In the genomic region with DNA sequence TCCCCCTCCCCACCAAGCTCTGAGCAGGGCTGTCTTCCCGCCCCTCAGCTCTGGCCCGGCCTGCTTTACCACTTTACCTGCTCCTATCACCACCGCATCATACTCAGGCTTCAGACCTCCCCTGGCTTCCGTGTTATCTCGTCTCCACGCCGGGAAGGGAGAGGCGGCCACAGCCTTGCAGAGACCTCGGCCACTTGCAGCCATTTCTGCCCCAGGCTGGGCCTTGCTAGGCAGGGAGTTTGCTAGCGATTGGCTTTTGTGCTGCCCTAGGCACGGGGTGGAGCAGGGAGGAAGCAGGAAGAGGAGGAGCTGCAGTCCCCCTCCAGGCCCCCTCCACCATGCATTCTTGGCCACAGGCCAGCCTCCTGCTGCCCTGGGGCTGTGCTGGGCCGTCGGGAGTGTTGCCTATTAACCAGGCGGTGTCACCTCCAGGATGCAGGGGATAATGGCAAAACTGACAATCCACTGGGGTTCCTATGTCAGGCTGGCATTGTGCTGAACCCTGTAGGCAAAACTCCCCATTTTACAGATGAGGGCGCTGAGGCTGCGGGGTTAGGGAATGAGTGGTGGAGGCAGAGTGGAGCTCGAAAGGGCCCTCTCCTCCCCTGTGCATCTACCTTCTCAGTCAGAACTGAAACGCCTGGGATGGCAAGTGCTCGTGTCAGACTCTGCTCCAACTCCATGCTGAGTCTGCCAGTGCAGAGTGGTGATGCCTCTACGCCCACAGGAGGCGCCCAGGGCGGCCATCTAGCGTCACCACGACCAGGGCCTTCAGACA, we compare ENCODE assay signal across 1 cellular context.
TF ChIP-seq lines count a peak whose summit lies in the region.

A gene (minus strand): TSS at position 251 of the 778 bp plus-strand sequence. CDS start 47 bp downstream, at position 204.

TF ChIP-seq in H1, 55 proteins besides CTCF, POLR2A, EP300 and RAD21:
- TF ChIP-seq TBP (IDR thresholded peaks at IDR 0.05; ENCODE audit: low read depth, low read length): peak; percentile 54; the same call in 1 of the 2 replicates
- TF ChIP-seq EZH2 (IDR thresholded peaks at IDR 0.05; ENCODE audit: low read depth, low read length, severe bottlenecking): no peak
- TF ChIP-seq TEAD4 (IDR thresholded peaks at IDR 0.05; ENCODE audit: low read depth, low read length): peak; percentile 73; the same call in 1 of the 2 replicates
- peak; percentile 65 for TF ChIP-seq YY1 (IDR thresholded peaks at IDR 0.05; ENCODE audit: low read depth, low read length)
- TF ChIP-seq SP4 (IDR thresholded peaks at IDR 0.05; ENCODE audit: low read length): no peak
- TF ChIP-seq RBBP5 (IDR thresholded peaks at IDR 0.05; ENCODE audit: borderline replicate concordance, low read depth, low read length): peak; percentile 75; the same call in 1 of the 2 replicates
- 0 out of 4 replicates have a peak, but pooled peaks of 1 of the 2 experiments have one; percentile 21 for TF ChIP-seq SIN3A (conservative IDR thresholded peaks at IDR 0.05 in 1 of 2, IDR thresholded peaks at IDR 0.05 in 1 of 2; ENCODE audit: low read depth in 1 of 2, low read length in 2 of 2)
- TF ChIP-seq SP2 (IDR thresholded peaks at IDR 0.05; ENCODE audit: low read length): no peak
- TF ChIP-seq KDM1A (IDR thresholded peaks at IDR 0.05; ENCODE audit: borderline replicate concordance, low read length): peak; percentile 72; the same call in 1 of the 2 replicates
- TF ChIP-seq TAF7 (optimal IDR thresholded peaks at IDR 0.05; ENCODE audit: borderline replicate concordance, low read depth, low read length): peak; percentile 60
- TF ChIP-seq NRF1 (IDR thresholded peaks at IDR 0.05; ENCODE audit: low read depth, low read length): no peak
- no peak for TF ChIP-seq SIX5 (IDR thresholded peaks at IDR 0.05; ENCODE audit: low read depth, low read length)
- TF ChIP-seq POLR2AphosphoS5 (IDR thresholded peaks at IDR 0.05; ENCODE audit: low read depth, low read length): peak; percentile 79
- TF ChIP-seq CEBPB (IDR thresholded peaks at IDR 0.05; ENCODE audit: low read depth, low read length): no peak
- TF ChIP-seq, protein P1, sequence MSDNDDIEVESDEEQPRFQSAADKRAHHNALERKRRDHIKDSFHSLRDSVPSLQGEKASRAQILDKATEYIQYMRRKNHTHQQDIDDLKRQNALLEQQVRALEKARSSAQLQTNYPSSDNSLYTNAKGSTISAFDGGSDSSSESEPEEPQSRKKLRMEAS (IDR thresholded peaks at IDR 0.05): 0 out of 2 replicates have a peak, but pooled peaks have one; percentile 51
- peak; percentile 29 for TF ChIP-seq KDM4A (IDR thresholded peaks at IDR 0.05; ENCODE audit: low read depth, low read length, severe bottlenecking)
- TF ChIP-seq TAF1 (IDR thresholded peaks at IDR 0.05; ENCODE audit: low read depth, low read length): peak; percentile 77
- TF ChIP-seq SP1 (IDR thresholded peaks at IDR 0.05; ENCODE audit: low read depth, low read length): 0 out of 2 replicates have a peak, but pooled peaks have one; percentile 18
- no peak for TF ChIP-seq BACH1 (IDR thresholded peaks at IDR 0.05; ENCODE audit: low read length)
- peak; percentile 83 for TF ChIP-seq ASH2L (IDR thresholded peaks at IDR 0.05; ENCODE audit: low read length)
- TF ChIP-seq KDM5A (IDR thresholded peaks at IDR 0.05; ENCODE audit: low read length): no peak
- TF ChIP-seq RNF2 (IDR thresholded peaks at IDR 0.05; ENCODE audit: borderline replicate concordance, low read depth, low read length, missing control alignments, poor library complexity, severe bottlenecking): no peak
- peak; percentile 68; the same call in 1 of the 2 replicates for TF ChIP-seq CHD2 (IDR thresholded peaks at IDR 0.05; ENCODE audit: low read length)
- TF ChIP-seq, protein P2, sequence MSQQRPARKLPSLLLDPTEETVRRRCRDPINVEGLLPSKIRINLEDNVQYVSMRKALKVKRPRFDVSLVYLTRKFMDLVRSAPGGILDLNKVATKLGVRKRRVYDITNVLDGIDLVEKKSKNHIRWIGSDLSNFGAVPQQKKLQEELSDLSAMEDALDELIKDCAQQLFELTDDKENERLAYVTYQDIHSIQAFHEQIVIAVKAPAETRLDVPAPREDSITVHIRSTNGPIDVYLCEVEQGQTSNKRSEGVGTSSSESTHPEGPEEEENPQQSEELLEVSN (IDR thresholded peaks at IDR 0.05): peak; percentile 12; the same call in 1 of the 2 replicates
- TF ChIP-seq SAP30 (IDR thresholded peaks at IDR 0.05; ENCODE audit: insufficient read depth, insufficient replicate concordance, low read length): no peak
- no peak for TF ChIP-seq HDAC2 (IDR thresholded peaks at IDR 0.05; ENCODE audit: borderline replicate concordance in 1 of 2, low read depth in 2 of 2, low read length in 2 of 2)
- no peak for TF ChIP-seq NANOG (IDR thresholded peaks at IDR 0.05; ENCODE audit: insufficient read depth, low read depth, low read length, poor library complexity, severe bottlenecking)
- peak; percentile 69 for TF ChIP-seq PHF8 (conservative IDR thresholded peaks at IDR 0.05; ENCODE audit: low read depth, low read length)
- TF ChIP-seq EGR1 (IDR thresholded peaks at IDR 0.05; ENCODE audit: borderline replicate concordance, low read depth, low read length): no peak
- TF ChIP-seq, protein P3, sequence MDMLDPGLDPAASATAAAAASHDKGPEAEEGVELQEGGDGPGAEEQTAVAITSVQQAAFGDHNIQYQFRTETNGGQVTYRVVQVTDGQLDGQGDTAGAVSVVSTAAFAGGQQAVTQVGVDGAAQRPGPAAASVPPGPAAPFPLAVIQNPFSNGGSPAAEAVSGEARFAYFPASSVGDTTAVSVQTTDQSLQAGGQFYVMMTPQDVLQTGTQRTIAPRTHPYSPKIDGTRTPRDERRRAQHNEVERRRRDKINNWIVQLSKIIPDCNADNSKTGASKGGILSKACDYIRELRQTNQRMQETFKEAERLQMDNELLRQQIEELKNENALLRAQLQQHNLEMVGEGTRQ (IDR thresholded peaks at IDR 0.05; ENCODE audit: low read length): no peak
